14 cellular contexts compared by ENCODE assay signal in genomic region chr6:151481752-151482151, GRCh38. TPM values are rescaled to one million over a fixed set of nuclear protein-coding genes. Genes with fewer than 3 reads are reported as not detected.
DNase-seq lines count a peak whose midpoint lies in the region; FAIRE-seq and TF ChIP-seq lines count a peak whose summit lies in the region.
"Had no signal": no experiment of that assay in that cellular context is flagged by ENCODE, and none has a peak within 500 bp of the region (broad histone marks: within the 10 kb centered on the region; RNA-seq: fewer than 3 reads in every experiment).

No MANE protein-coding gene starts in this region.

- H3K4me3 ChIP-seq in mammary epithelial cell (replicated peaks in 1 of 3; ENCODE audit: insufficient read depth in 1 of 3, low read depth in 2 of 3, low read length in 3 of 3) (no peak overlapping the region), SJSA1 (no peak overlapping the region), endothelial cell of umbilical vein (replicated peaks in 1 of 3; ENCODE audit: insufficient read depth in 1 of 3, low read depth in 1 of 3, low read length in 3 of 3) (no peak overlapping the region), uterus (no peak overlapping the region)

- H3K36me3 ChIP-seq in mammary epithelial cell (ENCODE audit: insufficient read depth, low read length) (no peaks in the 10 kb centered on the region), SJSA1 (no peaks in the 10 kb centered on the region), endothelial cell of umbilical vein (ENCODE audit: control insufficient read depth in 2 of 2, extremely low read depth in 1 of 2, insufficient read depth in 2 of 2, low read length in 2 of 2) (no peaks in the 10 kb centered on the region), uterus (no peaks in the 10 kb centered on the region)

- H3K27ac Mint-ChIP-seq in MCF 10A (ENCODE audit: low read depth, unreplicated experiment): no peak overlapping the region
- H3K27ac Mint-ChIP-seq: activated naive CD4-positive, alpha-beta T cell treated with anti-CD3 and anti-CD28 coated beads, Interleukin-2, amount 50 U/mL, for 24 hours had no signal

- H3K27me3 Mint-ChIP-seq in MCF 10A (ENCODE audit: insufficient read depth, unreplicated experiment): no peaks in the 10 kb centered on the region
- H3K27me3 Mint-ChIP-seq: activated naive CD4-positive, alpha-beta T cell treated with anti-CD3 and anti-CD28 coated beads, Interleukin-2, amount 50 U/mL, for 24 hours had no signal

- H3K4me2 ChIP-seq in mammary epithelial cell (ENCODE audit: insufficient read depth, low read depth, low read length) (no peak overlapping the region), endothelial cell of umbilical vein (ENCODE audit: insufficient read depth, low read length) (peak overlapping the region; percentile 52)

- POLR2A ChIA-PET in MCF 10A (lab: Yijun Ruan, JAX) (interaction anchor here (0.9 kb wide), 1 partner anchor 8 kb away, joined by 4 read pairs; no protein-coding TSS in a partner anchor), endothelial cell of umbilical vein (lab: Charles Lee) (interaction anchor here (0.6 kb wide), 2 partner anchors 107 to 210 kb away, joined by 4 to 5 read pairs; no protein-coding TSS in a partner anchor)

- H3K9ac ChIP-seq in mammary epithelial cell (ENCODE audit: insufficient read depth, low read length) (no peak overlapping the region), endothelial cell of umbilical vein (replicated peaks; ENCODE audit: extremely low read depth, insufficient read depth, low read length) (no peak overlapping the region)

- TF ChIP-seq CTCF in mammary epithelial cell (conservative IDR thresholded peaks at IDR 0.05 in 1 of 2, IDR thresholded peaks at IDR 0.05 in 1 of 2; ENCODE audit: extremely low read depth in 1 of 2, insufficient read depth in 1 of 2, low read depth in 1 of 2, low read length in 2 of 2) (no peak), MCF 10A (IDR thresholded peaks at IDR 0.05; ENCODE audit: unreplicated experiment) (no peak), endothelial cell of umbilical vein (IDR thresholded peaks at IDR 0.05; ENCODE audit: extremely low read depth in 1 of 2, insufficient read depth in 1 of 2, low read depth in 1 of 2, low read length in 2 of 2) (no peak), uterus (IDR thresholded peaks at IDR 0.05) (no peak), GM20000 (IDR thresholded peaks at IDR 0.05; ENCODE audit: extremely low read depth, missing control alignments) (no peak)

- H3K27ac ChIP-seq in mammary epithelial cell (ENCODE audit: insufficient read depth, low read depth, low read length): no peak overlapping the region
- peak overlapping the region; percentile 72 for H3K27ac ChIP-seq in SJSA1
- no peak overlapping the region for H3K27ac ChIP-seq in endothelial cell of umbilical vein (ENCODE audit: insufficient read depth, low read depth, low read length)
- H3K27ac ChIP-seq in uterus: peak overlapping the region; percentile 70 to 76

- H3K79me2 ChIP-seq in mammary epithelial cell (ENCODE audit: insufficient read depth, low read length): no peaks in the 10 kb centered on the region
- H3K79me2 ChIP-seq in endothelial cell of umbilical vein (ENCODE audit: control insufficient read depth, insufficient read depth, low read length): no peaks in the 10 kb centered on the region

- no TSS peak for BruUV-seq in mammary epithelial cell (replicated peaks; lab: Mats Ljungman, UMichigan)
- no TSS peak for BruUV-seq in MCF 10A (replicated peaks; lab: Mats Ljungman, UMichigan)
- BruUV-seq in endothelial cell of umbilical vein (replicated peaks; lab: Mats Ljungman, UMichigan): no TSS peak

- CTCF ChIA-PET in mammary epithelial cell (lab: Charles Lee; ENCODE audit: low non-redundant PET) (no interaction called here), MCF 10A (lab: Yijun Ruan, JAX) (interaction anchor here (0.7 kb wide), 1 partner anchor 1472 kb away, joined by 3 read pairs; no protein-coding TSS in a partner anchor), endothelial cell of umbilical vein (lab: Charles Lee) (interaction anchor here (0.6 to 1.5 kb wide), 3 partner anchors 8 to 76 kb away, joined by 4 read pairs; no protein-coding TSS in a partner anchor)

- dilution Hi-C loops in mammary epithelial cell (cut with HindIII; ENCODE audit: low sequenced_read_pairs) (no loop called here), endothelial cell of umbilical vein (cut with MboI; ENCODE audit: extremely low pct_ligation_motif_present, low sequenced_read_pairs) (no loop called here)

- intact Hi-C loops in mammary epithelial cell (cut with micrococcal nuclease) (no loop called here), MCF 10A (cut with micrococcal nuclease) (no loop called here), endothelial cell of umbilical vein (cut with micrococcal nuclease) (loop anchor here (2.0 kb wide), 1 partner anchor 29 kb away; the partner anchor contains the start of gene RMND1), uterus (cut with DNase I; ENCODE audit: low total_unique reads) (no loop called here)

- DNase-seq in mammary epithelial cell (no peak), MCF 10A (ENCODE audit: unreplicated experiment) (no peak), SJSA1 (ENCODE audit: low read depth in 1 of 2, low spot score in 2 of 2) (no peak), endothelial cell of umbilical vein (ENCODE audit: low read depth, low spot score) (peak; percentile 53), uterus (no peak), GM20000 (ENCODE audit: low spot score) (no peak), NCI-H510A treated with DMSO at 0.1 percent for 48 hours (lab: John Stamatoyannopoulos, UW) (no peak), NCI-H146 treated with DMSO at 0.1 percent for 48 hours (lab: John Stamatoyannopoulos, UW; ENCODE audit: unreplicated experiment) (no peak)
- DNase-seq: activated CD4-positive, CD25-positive, alpha-beta regulatory T cell; left ventricle myocardium superior; NCI-H345; stimulated activated CD4-positive, alpha-beta T cell treated with anti-CD3 and anti-CD28 coated beads, Interleukin-4, amount 100 ng/mL, for 1 hour had no signal

- no peaks in the 10 kb centered on the region for H3K9me3 Mint-ChIP-seq in MCF 10A (ENCODE audit: unreplicated experiment)
- H3K9me3 Mint-ChIP-seq: activated naive CD4-positive, alpha-beta T cell treated with anti-CD3 and anti-CD28 coated beads, Interleukin-2, amount 50 U/mL, for 24 hours had no signal

- 100% methylated on average over 1 of the region's 1 CpG for WGBS in mammary epithelial cell (ENCODE audit: low coverage, missing lambda C conversion rate)

- no peaks in the 10 kb centered on the region for H3K36me3 Mint-ChIP-seq in MCF 10A (ENCODE audit: insufficient read depth, unreplicated experiment)
- H3K36me3 Mint-ChIP-seq: activated naive CD4-positive, alpha-beta T cell treated with anti-CD3 and anti-CD28 coated beads, Interleukin-2, amount 50 U/mL, for 24 hours had no signal

- H3K27me3 ChIP-seq in mammary epithelial cell (ENCODE audit: insufficient read depth, low read length) (no peaks in the 10 kb centered on the region), SJSA1 (replicated peaks) (no peaks in the 10 kb centered on the region), endothelial cell of umbilical vein (ENCODE audit: control insufficient read depth in 2 of 2, insufficient read depth in 2 of 2, low read length in 2 of 2) (no peaks in the 10 kb centered on the region), uterus (no peaks in the 10 kb centered on the region)

- no peaks in the 10 kb centered on the region for H3K9me3 ChIP-seq in mammary epithelial cell (replicated peaks; ENCODE audit: insufficient read depth, low read length)
- no peaks in the 10 kb centered on the region for H3K9me3 ChIP-seq in SJSA1 (replicated peaks)
- H3K9me3 ChIP-seq in endothelial cell of umbilical vein (replicated peaks; ENCODE audit: control insufficient read depth, insufficient read depth, low read length): no peaks in the 10 kb centered on the region
- H3K9me3 ChIP-seq in uterus: no peaks in the 10 kb centered on the region

- FAIRE-seq in endothelial cell of umbilical vein (lab: Jason Lieb, UNC): peak; percentile 52
- FAIRE-seq: colon had no signal

- TF ChIP-seq POLR2A in endothelial cell of umbilical vein (IDR thresholded peaks at IDR 0.05; ENCODE audit: low read depth, low read length) (no peak), uterus (IDR thresholded peaks at IDR 0.05) (no peak)

- H3K4me3 Mint-ChIP-seq in MCF 10A (ENCODE audit: unreplicated experiment): no peak overlapping the region

- no peaks in the 10 kb centered on the region for H3K9me1 ChIP-seq in endothelial cell of umbilical vein (replicated peaks; ENCODE audit: control insufficient read depth, extremely low read depth, insufficient read depth, low read length)

- H3K4me1 ChIP-seq in mammary epithelial cell (ENCODE audit: insufficient read depth, low read length) (no peaks in the 10 kb centered on the region), SJSA1 (replicated peaks) (peaks cover 23% of the 10 kb centered on the region), endothelial cell of umbilical vein (ENCODE audit: control insufficient read depth, extremely low read depth, insufficient read depth, low read length) (peaks cover 12% of the 10 kb centered on the region), uterus (no peaks in the 10 kb centered on the region)

- in situ Hi-C loops in mammary epithelial cell (cut with MboI; ENCODE audit: low sequenced_read_pairs in 2 of 2): no loop called here

- peak overlapping the region; percentile 8 for H2AFZ ChIP-seq in mammary epithelial cell (ENCODE audit: low read depth, low read length)
- peak overlapping the region; percentile 23 for H2AFZ ChIP-seq in endothelial cell of umbilical vein (ENCODE audit: low read depth, low read length)

- H4K20me1 ChIP-seq in mammary epithelial cell (ENCODE audit: insufficient read depth, low read length) (no peaks in the 10 kb centered on the region), endothelial cell of umbilical vein (replicated peaks; ENCODE audit: control insufficient read depth, extremely low read depth, insufficient read depth, low read length) (no peaks in the 10 kb centered on the region)

- no peaks in the 10 kb centered on the region for H3K4me1 Mint-ChIP-seq in MCF 10A (ENCODE audit: insufficient read depth, unreplicated experiment)

RNA-seq across cellular contexts. Expression of gene CCDC170, which starts 12.1 kb away (rescaled TPM):
- total RNA-seq in mammary epithelial cell (not detected), MCF 10A (2022) (not detected in 2 replicates), endothelial cell of umbilical vein (0.07 and 0.53 TPM in 2 replicates), uterus (10 to 100 TPM in 1 of 4 donors, 1 to 10 TPM in 2, under 1 TPM in 1; 0.29 to 14.2 (median 4.1) TPM)
- polyA plus RNA-seq in mammary epithelial cell (0.05 TPM), endothelial cell of umbilical vein (0.13 and 0.21 TPM in 2 replicates)
- polyA minus RNA-seq in mammary epithelial cell (not detected), endothelial cell of umbilical vein (0.34 and 1.7 TPM in 2 replicates)
- 0.61 and 2.4 TPM in 2 replicates for total RNA-seq in SJSA1 (2014; rRNA removed; shearing (Covaris generic))
- polyA plus RNA-seq in endothelial cell of umbilical vein (2011; cell fraction: cytosol; rRNA removed): 0.12 and 0.14 TPM in 2 replicates
- 0.22 and 0.28 TPM in 2 replicates for polyA plus RNA-seq in endothelial cell of umbilical vein (2011; cell fraction: nucleus; rRNA removed)
- 0.39 and 0.71 TPM in 2 replicates for polyA plus RNA-seq in endothelial cell of umbilical vein (2012)
- polyA minus RNA-seq in endothelial cell of umbilical vein (2011; cell fraction: cytosol; rRNA and poly(A)+ RNA removed): not detected
- 0.14 TPM in 2 replicates for polyA minus RNA-seq in endothelial cell of umbilical vein (2011; cell fraction: nucleus; rRNA and poly(A)+ RNA removed)

RNA-seq across cellular contexts. Expression of gene RMND1, which starts 29.8 kb away (rescaled TPM):
- 10 to 100 TPM; 15.7 to 26.7 TPM for total RNA-seq in mammary epithelial cell
- polyA plus RNA-seq in mammary epithelial cell: 13.3 TPM
- 3.8 TPM for polyA minus RNA-seq in mammary epithelial cell
- 32.9 and 37.6 TPM in 2 replicates for total RNA-seq in MCF 10A (2022)
- 13.5 and 25.9 TPM in 2 replicates for total RNA-seq in SJSA1 (2014; rRNA removed; shearing (Covaris generic))
- 17.2 and 21.4 TPM in 2 replicates for total RNA-seq in endothelial cell of umbilical vein
- 4.1 and 6.3 TPM in 2 replicates for polyA plus RNA-seq in endothelial cell of umbilical vein
- 11.2 and 12.4 TPM in 2 replicates for polyA plus RNA-seq in endothelial cell of umbilical vein (2011; cell fraction: cytosol; rRNA removed)
- polyA plus RNA-seq in endothelial cell of umbilical vein (2011; cell fraction: nucleus; rRNA removed): 7.9 and 10.5 TPM in 2 replicates
- polyA plus RNA-seq in endothelial cell of umbilical vein (2012): 16.0 and 22.0 TPM in 2 replicates
- 14.9 and 15.0 TPM in 2 replicates for polyA minus RNA-seq in endothelial cell of umbilical vein
- 5.6 TPM for polyA minus RNA-seq in endothelial cell of umbilical vein (2011; cell fraction: cytosol; rRNA and poly(A)+ RNA removed)
- polyA minus RNA-seq in endothelial cell of umbilical vein (2011; cell fraction: nucleus; rRNA and poly(A)+ RNA removed): 18.8 and 20.5 TPM in 2 replicates
- total RNA-seq in uterus: 10 to 100 TPM in 3 of 4 donors, 1 to 10 TPM in 1; 4.1 to 48.8 (median 21.1) TPM

Comparison
In these comparisons a context has a peak if more than half of its experiments do, and no peak if none do; other contexts are left out.
1. H3K27ac ChIP-seq: peak in SJSA1 (single experiment) and uterus (2 of 2); none in mammary epithelial cell (single experiment) and endothelial cell of umbilical vein (single experiment).